8 cellular contexts compared by ENCODE assay signal in the genomic region with DNA sequence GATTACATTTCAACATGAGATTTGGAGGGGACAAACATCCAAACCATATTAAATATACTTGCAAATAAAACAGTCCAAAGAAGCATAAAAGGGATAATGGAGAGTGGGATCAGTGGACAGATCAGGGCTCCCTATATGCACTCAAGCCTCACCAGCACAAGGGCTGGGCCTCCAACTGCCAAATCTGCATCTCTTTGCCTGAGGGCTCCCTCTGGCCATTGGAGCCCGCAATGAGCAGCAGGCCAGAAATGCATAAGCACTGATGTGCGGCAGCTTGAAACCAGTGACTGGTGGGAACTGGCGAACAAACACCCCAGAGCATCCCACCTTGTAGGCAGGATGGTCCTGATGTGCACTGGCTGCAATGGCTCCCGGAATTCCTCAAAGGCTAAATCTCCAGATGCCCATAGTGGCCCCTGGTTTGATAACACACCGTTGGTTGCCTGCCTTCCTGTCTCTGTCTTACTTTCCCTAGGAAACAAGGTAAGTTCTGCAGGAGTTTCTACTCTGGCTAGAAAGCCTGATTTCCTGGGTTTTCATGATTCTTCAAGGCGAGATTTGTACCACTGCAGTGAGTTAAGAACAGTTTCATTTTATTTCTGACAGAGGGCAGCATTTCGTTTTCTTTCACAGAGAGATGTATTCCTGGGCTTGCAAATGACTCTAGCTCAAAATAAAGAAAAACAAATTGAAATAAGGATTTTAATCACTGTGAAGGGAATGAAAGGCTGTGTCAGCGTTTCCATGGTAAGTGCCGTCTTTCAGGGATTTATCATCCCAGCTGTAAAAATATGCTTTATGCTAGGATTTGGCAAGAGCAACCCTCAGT. TPM values are rescaled to one million over a fixed set of nuclear protein-coding genes. Genes with fewer than 3 reads are reported as not detected.
DNase-seq lines count a peak whose midpoint lies in the region; ATAC-seq, FAIRE-seq and TF ChIP-seq lines count a peak whose summit lies in the region.

No MANE protein-coding gene starts in this region.

- no peak for TF ChIP-seq POLR2A in upper lobe of left lung (IDR thresholded peaks at IDR 0.05)

- H3K27ac ChIP-seq in keratinocyte (ENCODE audit: control insufficient read depth, insufficient read depth, low read length) (no peak overlapping the region), upper lobe of left lung (peak overlapping the region; percentile 36 to 76 (median 60))

- H3K9me1 ChIP-seq in keratinocyte (ENCODE audit: control insufficient read depth, extremely low read depth, insufficient read depth, low read length) = no peaks in the 10 kb centered on the region

- H4K20me1 ChIP-seq in keratinocyte (ENCODE audit: control insufficient read depth, extremely low read depth, insufficient read depth, low read length) = no peaks in the 10 kb centered on the region

- H3K79me2 ChIP-seq in keratinocyte (ENCODE audit: control insufficient read depth, insufficient read depth, low read length) = no peaks in the 10 kb centered on the region

- no peaks in the 10 kb centered on the region for H3K9me3 ChIP-seq in keratinocyte (ENCODE audit: control insufficient read depth, low read depth, low read length)
- H3K9me3 ChIP-seq in upper lobe of left lung = peaks cover 0 to 10% (median 6%) of the 10 kb centered on the region in 4 donors

- no peaks in the 10 kb centered on the region for H3K36me3 ChIP-seq in keratinocyte (ENCODE audit: control insufficient read depth in 2 of 2, extremely low read depth in 1 of 2, insufficient read depth in 2 of 2, low read length in 2 of 2)
- H3K36me3 ChIP-seq in upper lobe of left lung = no peaks in the 10 kb centered on the region

- H2AFZ ChIP-seq in keratinocyte (ENCODE audit: control insufficient read depth, low read length) = no peak overlapping the region

- no peak overlapping the region for H3K9ac ChIP-seq in keratinocyte (ENCODE audit: control insufficient read depth, extremely low read depth, insufficient read depth, low read length)

- in situ Hi-C loops in astrocyte of the spinal cord (cut with HindIII; ENCODE audit: low sequenced_read_pairs) = no loop called here

- peak; percentile 53 for FAIRE-seq in keratinocyte (lab: Jason Lieb, UNC)

- peak; percentile 59 for DNase-seq in EL
- DNase-seq in MV-4-11 (lab: John Stamatoyannopoulos, UW) = peak; percentile 6
- peak; percentile 72 for DNase-seq in astrocyte of the spinal cord (ENCODE audit: low read depth, low spot score)
- peak; percentile 25 for DNase-seq in keratinocyte (ENCODE audit: low read depth, low spot score)
- DNase-seq in upper lobe of left lung = no peak
- no peak for DNase-seq in GOT3 (lab: John Stamatoyannopoulos, UW)
- DNase-seq in NCI-H226 = no peak
- no peak for DNase-seq in occipital lobe (lab: John Stamatoyannopoulos, UW)

- dilution Hi-C loops in keratinocyte (cut with MboI; ENCODE audit: extremely low pct_ligation_motif_present, low sequenced_read_pairs) = no loop called here

- H3K4me2 ChIP-seq in keratinocyte (ENCODE audit: control insufficient read depth, extremely low read depth, insufficient read depth, low read depth, low read length) = no peak overlapping the region

- TF ChIP-seq EP300 in upper lobe of left lung (IDR thresholded peaks at IDR 0.05) = no peak

- peak; percentile 38 for TF ChIP-seq CTCF in astrocyte of the spinal cord (IDR thresholded peaks at IDR 0.05; ENCODE audit: low read depth, low read length)
- peak; percentile 6 to 42 (median 35) for TF ChIP-seq CTCF in keratinocyte (optimal IDR thresholded peaks at IDR 0.05 in 1 of 3, IDR thresholded peaks at IDR 0.05 in 1 of 3, conservative IDR thresholded peaks at IDR 0.05 in 1 of 3; ENCODE audit: extremely low read depth in 1 of 3, insufficient read depth in 2 of 3, low read length in 3 of 3)
- peak; percentile 23 to 52 (median 37) for TF ChIP-seq CTCF in upper lobe of left lung (IDR thresholded peaks at IDR 0.05)

- H3K27me3 ChIP-seq in keratinocyte (ENCODE audit: control insufficient read depth, extremely low read depth, insufficient read depth, low read length) = no peaks in the 10 kb centered on the region
- H3K27me3 ChIP-seq in upper lobe of left lung = no peaks in the 10 kb centered on the region

- H3K4me3 ChIP-seq in astrocyte of the spinal cord (ENCODE audit: low read depth, low read length) (no peak overlapping the region), keratinocyte (ENCODE audit: control insufficient read depth in 2 of 3, extremely low read depth in 1 of 3, insufficient read depth in 2 of 3, low read depth in 1 of 3, low read length in 3 of 3) (no peak overlapping the region), upper lobe of left lung (no peak overlapping the region)

- 28 to 45% methylated on average over 4 to 9 of the region's 9 CpGs for WGBS in upper lobe of left lung, 2 donors

- peak in 1 of 2 donors; percentile 54 for ATAC-seq in upper lobe of left lung (ENCODE audit: low FRiP score in 2 of 2)

- H3K4me1 ChIP-seq in keratinocyte (ENCODE audit: control insufficient read depth, extremely low read depth, insufficient read depth, low read length) (no peaks in the 10 kb centered on the region), upper lobe of left lung (peaks cover 6 to 22% (median 12%) of the 10 kb centered on the region in 4 donors)

RNA-seq across cellular contexts. Expression of gene POMGNT2, which starts 56.0 kb away (rescaled TPM):
- 6.0 to 9.8 TPM (median 9.3 TPM) in 3 replicates for polyA plus RNA-seq in keratinocyte
- polyA plus RNA-seq in keratinocyte (2011; ENCODE audit: low read depth) = 0.97 TPM
- 6.6 and 9.0 TPM in 2 replicates for polyA plus RNA-seq in keratinocyte (2011; cell fraction: cytosol; rRNA removed)
- 7.3 and 10.5 TPM in 2 replicates for polyA plus RNA-seq in keratinocyte (2011; cell fraction: nucleus; rRNA removed)
- 6.2 and 7.6 TPM in 2 replicates for polyA plus RNA-seq in keratinocyte (2012; ENCODE audit: low replicate concordance)
- 7.0 to 15.1 TPM (median 9.8 TPM) in 3 replicates for polyA minus RNA-seq in keratinocyte
- polyA minus RNA-seq in keratinocyte (2011; cell fraction: cytosol; rRNA and poly(A)+ RNA removed) = 6.1 TPM
- polyA minus RNA-seq in keratinocyte (2011; cell fraction: nucleus; rRNA and poly(A)+ RNA removed) = 5.5 and 6.2 TPM in 2 replicates
- total RNA-seq in upper lobe of left lung (10 to 100 TPM; 10.5 to 25.1 (median 14.1) TPM), occipital lobe (15.9 TPM)

Comparison
In these comparisons a context has a peak if more than half of its experiments do, and no peak if none do; other contexts are left out.
1. DNase-seq: peak in EL (single experiment), MV-4-11 (single experiment), astrocyte of the spinal cord (single experiment) and keratinocyte (single experiment); none in upper lobe of left lung (0 of 2), GOT3 (single experiment), NCI-H226 (single experiment) and occipital lobe (single experiment).
2. Peak in every context shown above with its lines, with median percentiles within 50 percentile points of each other: CTCF ChIP-seq.